ENCODE assay signal across 25 cellular contexts in genomic region chr19:55535173-55535572, GRCh38. TPM values are rescaled to one million over a fixed set of nuclear protein-coding genes. Genes with fewer than 3 reads are reported as not detected.
"Had no signal": no experiment of that assay in that cellular context is flagged by ENCODE, and none has a peak within 500 bp of the region (broad histone marks: within the 10 kb centered on the region; RNA-seq: fewer than 3 reads in every experiment).

No MANE protein-coding gene starts in this region.

- H3K9me3 ChIP-seq: esophagus squamous epithelium, gastrocnemius medialis, sigmoid colon, testis had no signal

- DNase-seq: activated CD4-positive, alpha-beta T cell treated with anti-CD3 and anti-CD28 coated beads for 1 hour; activated CD4-positive, alpha-beta T cell treated with anti-CD3 and anti-CD28 coated beads, Interleukin-2, amount 50 U/mL, for 4 hours; activated CD8-positive, alpha-beta memory T cell treated with anti-CD3 and anti-CD28 coated beads for 24 hours; activated CD8-positive, alpha-beta memory T cell treated with anti-CD3 and anti-CD28 coated beads, Interleukin-2, amount 50 U/mL, for 4 hours; activated T-cell treated with anti-CD3 and anti-CD28 coated beads, Interleukin-2, amount 50 U/mL, for 24 hours; brain microvascular endothelial cell; central memory CD4-positive, alpha-beta T cell; endodermal cell; esophagus squamous epithelium; gastrocnemius medialis; head of caudate nucleus; hypothalamus; occipital lobe; sigmoid colon; stimulated activated CD4-positive, alpha-beta T cell treated with anti-CD3 and anti-CD28 coated beads, Interleukin-15, amount 100 ng/mL, for 24 hours; testis; WERI-Rb-1 had no signal

- H3K4me1 ChIP-seq: esophagus squamous epithelium, sigmoid colon, testis had no signal

- H3K4me3 ChIP-seq: esophagus squamous epithelium, gastrocnemius medialis, sigmoid colon, smooth muscle cell, testis had no signal

- H3K36me3 ChIP-seq: brain microvascular endothelial cell, esophagus squamous epithelium, gastrocnemius medialis, sigmoid colon, WERI-Rb-1 had no signal

- ATAC-seq: activated naive CD4-positive, alpha-beta T cell treated with anti-CD3 and anti-CD28 coated beads, Interleukin-2, amount 50 U/mL, for 72 hours; activated T-helper 17 cell treated with anti-CD3 and anti-CD28 coated beads, Interleukin-2, amount 50 U/mL, for 72 hours; gastrocnemius medialis; natural killer cell treated with Interleukin-12 subunit alpha and Interleukin-12 subunit beta and Interleukin-15 and Interleukin-18, amount 100 ng/mL, for 72 hours had no signal

- FAIRE-seq: colon had no signal

- H3K4me2 ChIP-seq: smooth muscle cell had no signal

- H3K27me3 ChIP-seq: brain microvascular endothelial cell, gastrocnemius medialis, testis had no signal

- H3K27ac ChIP-seq: brain microvascular endothelial cell, esophagus squamous epithelium, gastrocnemius medialis, sigmoid colon, testis, WERI-Rb-1 had no signal

RNA-seq across cellular contexts. Expression of gene SBK2, which starts 1.8 kb away (rescaled TPM):
- total RNA-seq: activated naive CD4-positive, alpha-beta T cell treated with anti-CD3 and anti-CD28 coated beads, Interleukin-2, amount 50 U/mL, for 72 hours; activated T-helper 17 cell treated with anti-CD3 and anti-CD28 coated beads, Interleukin-2, amount 50 U/mL, for 72 hours; aorta; esophagus squamous epithelium; liver; natural killer cell treated with Interleukin-12 subunit alpha and Interleukin-12 subunit beta and Interleukin-15 and Interleukin-18, amount 100 ng/mL, for 72 hours; occipital lobe; sigmoid colon; smooth muscle cell; T-helper 2 cell treated with Interferon-gamma antibody and Interleukin-4, amounts not matched to agents 100 ng/mL and 5 ng/mL, for 36 hours had no signal
- polyA plus RNA-seq: aorta, liver, sigmoid colon, smooth muscle cell had no signal

RNA-seq across cellular contexts. Expression of gene SBK3, which starts 10.2 kb away (rescaled TPM):
- total RNA-seq: activated naive CD4-positive, alpha-beta T cell treated with anti-CD3 and anti-CD28 coated beads, Interleukin-2, amount 50 U/mL, for 72 hours; activated T-helper 17 cell treated with anti-CD3 and anti-CD28 coated beads, Interleukin-2, amount 50 U/mL, for 72 hours; liver; natural killer cell treated with Interleukin-12 subunit alpha and Interleukin-12 subunit beta and Interleukin-15 and Interleukin-18, amount 100 ng/mL, for 72 hours; smooth muscle cell; T-helper 2 cell treated with Interferon-gamma antibody and Interleukin-4, amounts not matched to agents 100 ng/mL and 5 ng/mL, for 36 hours had no signal
- polyA plus RNA-seq: aorta, smooth muscle cell had no signal
